In genomic region chr2:31783446-31784091, GRCh38 we compare ENCODE assay signal across 7 cellular contexts.
DNase-seq lines count a peak whose midpoint lies in the region; ATAC-seq, FAIRE-seq and TF ChIP-seq lines count a peak whose summit lies in the region.
"Not testable (repeated sequence)": the region's sequence is repeated elsewhere in the genome, so short reads cannot be mapped to it uniquely, and the experiment has no call there.

No MANE protein-coding gene starts in this region.

- intact Hi-C loops in A673 (cut with micrococcal nuclease; ENCODE audit: unreplicated experiment): not testable (repeated sequence)

- H3K4me1 ChIP-seq in A673 (ENCODE audit: insufficient read depth, low read length, poor library complexity, severe bottlenecking); GM23338 (ENCODE audit: insufficient read depth); keratinocyte (ENCODE audit: control insufficient read depth, extremely low read depth, insufficient read depth, low read length): not testable (repeated sequence)

- not testable (repeated sequence) for H3K27me3 ChIP-seq in A673 (replicated peaks; ENCODE audit: insufficient read depth, low read depth, low read length, poor library complexity); GM23338 (ENCODE audit: insufficient read depth); keratinocyte (ENCODE audit: control insufficient read depth, extremely low read depth, insufficient read depth, low read length)

- ATAC-seq in GM23338: not testable (repeated sequence)

- BruUV-seq in A673 (replicated peaks; lab: Mats Ljungman, UMichigan): not testable (repeated sequence)

- not testable (repeated sequence) for H3K36me3 ChIP-seq in A673 (ENCODE audit: insufficient read depth, low read length, poor library complexity, severe bottlenecking); GM23338 (ENCODE audit: insufficient read depth); keratinocyte (ENCODE audit: control insufficient read depth in 2 of 2, extremely low read depth in 1 of 2, insufficient read depth in 2 of 2, low read length in 2 of 2)

- not testable (repeated sequence) for H3K4me3 Mint-ChIP-seq in GM23338

- H3K4me2 ChIP-seq in GM23338; keratinocyte (ENCODE audit: control insufficient read depth, extremely low read depth, insufficient read depth, low read depth, low read length): not testable (repeated sequence)

- POLR2A ChIA-PET in A673 (lab: Charles Lee; ENCODE audit: low non-redundant PET): not testable (repeated sequence)

- not testable (repeated sequence) for TF ChIP-seq CTCF in A673 (conservative IDR thresholded peaks at IDR 0.05; ENCODE audit: low read depth, low read length); GM23338 (conservative IDR thresholded peaks at IDR 0.05; ENCODE audit: low read depth in 2 of 2); epithelial cell of esophagus (IDR thresholded peaks at IDR 0.05; ENCODE audit: insufficient read depth, low read depth, low read length, missing control alignments); keratinocyte (optimal IDR thresholded peaks at IDR 0.05 in 1 of 3, IDR thresholded peaks at IDR 0.05 in 1 of 3, conservative IDR thresholded peaks at IDR 0.05 in 1 of 3; ENCODE audit: extremely low read depth in 1 of 3, insufficient read depth in 2 of 3, low read length in 3 of 3)

- FAIRE-seq in keratinocyte (lab: Jason Lieb, UNC): peak; percentile 32

- not testable (repeated sequence) for H3K79me2 ChIP-seq in GM23338 (replicated peaks; ENCODE audit: insufficient read depth); keratinocyte (ENCODE audit: control insufficient read depth, insufficient read depth, low read length)

- H3F3A ChIP-seq in GM23338 (replicated peaks; ENCODE audit: low read depth): not testable (repeated sequence)

- H3K9me2 ChIP-seq in GM23338 (ENCODE audit: insufficient read depth): not testable (repeated sequence)

- H3K27ac Mint-ChIP-seq in GM23338: not testable (repeated sequence)

- CTCF ChIA-PET in A673 (lab: Charles Lee): not testable (repeated sequence)

- H3K27me3 Mint-ChIP-seq in GM23338 (ENCODE audit: insufficient read depth, low read depth, poor library complexity): not testable (repeated sequence)

- not testable (repeated sequence) for H3K9me1 ChIP-seq in keratinocyte (ENCODE audit: control insufficient read depth, extremely low read depth, insufficient read depth, low read length)

- H3K27ac ChIP-seq in A673 (ENCODE audit: low read depth, low read length, poor library complexity, severe bottlenecking); GM23338 (ENCODE audit: low read depth); keratinocyte (ENCODE audit: control insufficient read depth, insufficient read depth, low read length): not testable (repeated sequence)

- H3K4me3 ChIP-seq in A673 (ENCODE audit: low read depth, low read length, poor library complexity, severe bottlenecking); GM23338; epithelial cell of esophagus (ENCODE audit: low read length); keratinocyte (ENCODE audit: control insufficient read depth in 2 of 3, extremely low read depth in 1 of 3, insufficient read depth in 2 of 3, low read depth in 1 of 3, low read length in 3 of 3): not testable (repeated sequence)

- DNase-seq in A673 (ENCODE audit: low spot score) (peak; percentile 6), DMS53 (lab: John Stamatoyannopoulos, UW) (peak; percentile 2), GM23338 (ENCODE audit: low spot score) (peak; percentile 32), HT1080 (ENCODE audit: low read depth) (peak; percentile 33), RPMI7951 (ENCODE audit: low read depth) (peak; percentile 71), epithelial cell of esophagus (ENCODE audit: low read depth) (peak; percentile 47)
- DNase-seq in keratinocyte (ENCODE audit: low read depth, low spot score): not testable (repeated sequence)

- dilution Hi-C loops in keratinocyte (cut with MboI; ENCODE audit: extremely low pct_ligation_motif_present, low sequenced_read_pairs): not testable (repeated sequence)

- H3K9me3 ChIP-seq in A673 (ENCODE audit: low read depth, low read length, poor library complexity, severe bottlenecking); keratinocyte (ENCODE audit: control insufficient read depth, low read depth, low read length): not testable (repeated sequence)

- peaks cover 52% of the 10 kb centered on the region for H3K9me3 Mint-ChIP-seq in GM23338

- H3K4me1 Mint-ChIP-seq in GM23338: not testable (repeated sequence)

- not testable (repeated sequence) for H3K9ac ChIP-seq in keratinocyte (ENCODE audit: control insufficient read depth, extremely low read depth, insufficient read depth, low read length)

- H3K36me3 Mint-ChIP-seq in GM23338 (ENCODE audit: low read depth): peaks cover 21% of the 10 kb centered on the region

- H2AFZ ChIP-seq in GM23338; keratinocyte (ENCODE audit: control insufficient read depth, low read length): not testable (repeated sequence)

- H4K20me1 ChIP-seq in GM23338 (replicated peaks; ENCODE audit: insufficient read depth); keratinocyte (ENCODE audit: control insufficient read depth, extremely low read depth, insufficient read depth, low read length): not testable (repeated sequence)
